ENCODE assay signal across 15 cellular contexts in genomic region chr10:121519901-121520500, GRCh38.
"Had no signal": no experiment of that assay in that cellular context is flagged by ENCODE, and none has a peak within 500 bp of the region (broad histone marks: within the 10 kb centered on the region; RNA-seq: fewer than 3 reads in every experiment).

No MANE protein-coding gene starts in this region.

- H3K4me3 ChIP-seq: lower lobe of right lung, prostate gland, sigmoid colon, upper lobe of right lung had no signal

- H3K27ac ChIP-seq: lower lobe of right lung, prostate gland, upper lobe of right lung, VCaP had no signal

- H3K27me3 ChIP-seq: sigmoid colon, upper lobe of right lung had no signal

- H3K36me3 ChIP-seq: prostate gland, upper lobe of right lung had no signal

- DNase-seq: activated CD4-positive, alpha-beta T cell treated with anti-CD3 and anti-CD28 coated beads for 4 hours; activated CD8-positive, alpha-beta memory T cell treated with anti-CD3 and anti-CD28 coated beads, Interleukin-2, amount 50 U/mL, for 48 hours; activated CD8-positive, alpha-beta T cell treated with anti-CD3 and anti-CD28 coated beads for 36 hours; activated naive CD4-positive, alpha-beta T cell; lower lobe of right lung; midbrain; naive B cell; occipital lobe; sigmoid colon; stimulated activated CD4-positive, alpha-beta T cell treated with anti-CD3 and anti-CD28 coated beads, Interleukin-2, amount 100 ng/mL, for 24 hours; stimulated activated naive B cell treated with anti-CD40 and anti-IgM and Interleukin-4, amounts not matched to agents 10 μg/mL and 1 μg/mL and 100 μg/mL, for 72 hours; T-helper 9 cell; upper lobe of right lung had no signal

- H3K4me1 ChIP-seq: upper lobe of right lung had no signal

- H3K9me3 ChIP-seq: lower lobe of right lung, prostate gland, sigmoid colon, upper lobe of right lung had no signal
